ENCODE assay signal across 1 cellular context in the genomic region with DNA sequence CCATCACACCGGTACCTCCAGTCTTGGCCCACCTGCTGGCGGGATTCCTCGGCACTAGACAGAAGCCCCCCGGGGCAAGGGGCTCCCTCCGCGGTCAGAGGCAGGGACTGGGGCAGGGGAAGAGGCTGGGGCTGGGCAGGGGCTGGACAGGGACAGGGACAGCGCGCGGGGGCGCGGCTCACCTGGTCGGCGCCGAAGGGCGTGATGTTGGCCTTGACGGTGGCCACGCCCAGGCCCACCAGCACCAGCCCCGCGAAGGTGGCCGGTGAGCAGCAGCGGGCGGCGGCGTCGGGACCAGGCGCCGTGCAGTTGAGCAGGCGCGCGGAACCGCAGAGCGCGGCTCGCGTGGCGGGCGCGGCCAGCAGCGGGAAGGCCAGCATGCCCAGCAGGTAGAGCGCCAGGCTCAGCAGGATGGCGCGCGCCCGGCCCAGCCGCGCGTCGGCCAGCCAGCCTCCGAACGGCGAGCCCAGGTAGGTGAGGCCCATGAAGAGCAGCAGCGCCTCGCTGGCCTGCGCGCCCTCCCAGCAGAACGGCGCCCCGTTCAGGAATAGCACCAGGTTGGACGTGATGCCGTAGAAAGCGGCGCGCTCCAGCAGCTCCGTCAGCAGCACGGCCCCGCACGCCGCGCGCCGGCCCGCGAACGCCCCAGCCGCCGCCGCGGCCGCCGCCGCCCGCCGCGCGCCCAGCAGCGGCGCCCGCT.
TF ChIP-seq lines count a peak whose summit lies in the region.

No MANE protein-coding gene starts in this region.

TF ChIP-seq in K562, 482 proteins besides CTCF, POLR2A, EP300 and RAD21 (continues in another document):
- no peak for TF ChIP-seq SMAD4 (CRISPR knock-in tag; conservative IDR thresholded peaks at IDR 0.05)
- no peak for TF ChIP-seq NR4A1 (CRISPR knock-in tag; IDR thresholded peaks at IDR 0.05)
- TF ChIP-seq NR4A1 (tag; IDR thresholded peaks at IDR 0.05) = no peak
- TF ChIP-seq EP400 (IDR thresholded peaks at IDR 0.05) = no peak
- TF ChIP-seq MTA3 (IDR thresholded peaks at IDR 0.05; ENCODE audit: borderline replicate concordance) = peak; percentile 20; the same call in 1 of the 2 replicates
- TF ChIP-seq ZNF146 (CRISPR knock-in tag; IDR thresholded peaks at IDR 0.05; ENCODE audit: unreplicated experiment) = no peak
- TF ChIP-seq CBX2 (IDR thresholded peaks at IDR 0.05; ENCODE audit: insufficient read depth, low read length, poor library complexity, severe bottlenecking) = no peak
- no peak for TF ChIP-seq CTCFL (IDR thresholded peaks at IDR 0.05; ENCODE audit: borderline replicate concordance, insufficient read depth, low read depth, low read length, poor library complexity, severe bottlenecking)
- TF ChIP-seq ZNF644 (tag; IDR thresholded peaks at IDR 0.05; ENCODE audit: low read depth) = no peak
- TF ChIP-seq NELFE (IDR thresholded peaks at IDR 0.05; ENCODE audit: insufficient read depth, insufficient read length) = no peak
- peak in 1 of 2 experiments; percentile 73 for TF ChIP-seq E2F6 (IDR thresholded peaks at IDR 0.05; ENCODE audit: borderline replicate concordance in 1 of 2, extremely low read depth in 1 of 2, insufficient read depth in 1 of 2, insufficient read length in 1 of 2, low read depth in 1 of 2, low read length in 1 of 2, poor library complexity in 1 of 2, severe bottlenecking in 1 of 2)
- TF ChIP-seq KLF16 (IDR thresholded peaks at IDR 0.05) = no peak
- no peak for TF ChIP-seq BHLHE40 (IDR thresholded peaks at IDR 0.05; ENCODE audit: low read length)
- TF ChIP-seq XRCC3 (IDR thresholded peaks at IDR 0.05) = no peak
- 0 out of 4 replicates have a peak, but pooled peaks of 1 of the 2 experiments have one; percentile 25 for TF ChIP-seq UBTF (IDR thresholded peaks at IDR 0.05; ENCODE audit: borderline replicate concordance in 1 of 2, low read depth in 2 of 2, low read length in 2 of 2)
- TF ChIP-seq ZNF318 (IDR thresholded peaks at IDR 0.05; ENCODE audit: borderline replicate concordance in 1 of 2, low read depth in 1 of 2) = no peak
- TF ChIP-seq PCBP1 (IDR thresholded peaks at IDR 0.05; ENCODE audit: low read depth, low read length, poor library complexity, severe bottlenecking) = no peak
- no peak for TF ChIP-seq HMBOX1 (IDR thresholded peaks at IDR 0.05)
- TF ChIP-seq MAX (CRISPR knock-in tag; IDR thresholded peaks at IDR 0.05) = peak; percentile 38; the same call in 1 of the 2 replicates
- TF ChIP-seq ZNF395 (CRISPR knock-in tag; IDR thresholded peaks at IDR 0.05) = peak; percentile 69; the same call in 1 of the 2 replicates
- no peak for TF ChIP-seq BDP1 (IDR thresholded peaks at IDR 0.05; ENCODE audit: insufficient read depth, insufficient read length)
- TF ChIP-seq SIN3B (IDR thresholded peaks at IDR 0.05; ENCODE audit: low read depth) = 0 out of 2 replicates have a peak, but pooled peaks have one; percentile 18
- no peak for TF ChIP-seq FOS (IDR thresholded peaks at IDR 0.05; ENCODE audit: extremely low read depth, insufficient read length)
- TF ChIP-seq, protein P1, sequence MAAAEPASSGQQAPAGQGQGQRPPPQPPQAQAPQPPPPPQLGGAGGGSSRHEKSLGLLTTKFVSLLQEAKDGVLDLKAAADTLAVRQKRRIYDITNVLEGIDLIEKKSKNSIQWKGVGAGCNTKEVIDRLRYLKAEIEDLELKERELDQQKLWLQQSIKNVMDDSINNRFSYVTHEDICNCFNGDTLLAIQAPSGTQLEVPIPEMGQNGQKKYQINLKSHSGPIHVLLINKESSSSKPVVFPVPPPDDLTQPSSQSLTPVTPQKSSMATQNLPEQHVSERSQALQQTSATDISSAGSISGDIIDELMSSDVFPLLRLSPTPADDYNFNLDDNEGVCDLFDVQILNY (CRISPR knock-in tag; IDR thresholded peaks at IDR 0.05) = no peak
- no peak for TF ChIP-seq SAP30 (IDR thresholded peaks at IDR 0.05; ENCODE audit: borderline replicate concordance, insufficient read depth, low read depth, low read length, poor library complexity, severe bottlenecking)
- no peak for TF ChIP-seq CBX3 (IDR thresholded peaks at IDR 0.05; ENCODE audit: borderline replicate concordance in 1 of 2, low read length in 2 of 2)
- peak; percentile 47; the same call in 1 of the 2 replicates for TF ChIP-seq ARID4B (CRISPR knock-in tag; IDR thresholded peaks at IDR 0.05)
- no peak for TF ChIP-seq RBM17 (IDR thresholded peaks at IDR 0.05; ENCODE audit: borderline replicate concordance, low read depth, low read length)
